ENCODE assay signal across 19 cellular contexts in the genomic region with DNA sequence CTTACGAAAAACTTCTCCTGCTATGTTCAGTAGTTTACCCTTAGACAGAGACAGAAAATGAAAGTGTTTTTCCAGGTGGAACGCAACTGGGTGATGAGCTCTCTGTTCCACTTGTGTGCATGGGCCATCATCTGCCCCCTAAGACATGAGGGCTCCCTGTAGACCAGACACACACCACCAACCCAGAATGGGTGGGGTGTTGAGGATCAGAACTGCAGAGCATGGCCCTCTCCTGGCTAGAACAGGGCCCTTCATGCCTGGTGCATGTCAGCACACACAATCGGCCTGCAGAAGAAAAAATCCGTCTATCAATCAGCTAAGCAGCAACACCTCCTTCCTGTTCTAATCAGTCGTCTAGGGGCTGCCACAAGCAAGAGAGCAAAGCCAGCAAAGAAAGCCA.
A peak's percentile ranks its signal among the peaks of the same experiment; 100 is the strongest.
DNase-seq lines count a peak whose midpoint lies in the region; ATAC-seq and TF ChIP-seq lines count a peak whose summit lies in the region.
"Had no signal": no experiment of that assay in that cellular context is flagged by ENCODE, and none has a peak within 500 bp of the region (broad histone marks: within the 10 kb centered on the region; RNA-seq: fewer than 3 reads in every experiment).

No MANE protein-coding gene starts in this region.

- peak overlapping the region; percentile 14 for H2AFZ ChIP-seq in osteoblast (ENCODE audit: low read length)
- H2AFZ ChIP-seq: hepatocyte had no signal

- H3K27me3 ChIP-seq in osteoblast (ENCODE audit: insufficient read depth, low read length) = no peaks in the 10 kb centered on the region
- H3K27me3 ChIP-seq: breast epithelium, hepatocyte, stomach had no signal

- peak overlapping the region; percentile 99 for H3K27ac ChIP-seq in osteoblast (ENCODE audit: low read depth, low read length)
- H3K27ac ChIP-seq: breast epithelium, hepatocyte, HL-60, prostate gland, stomach had no signal

- H3K4me3 ChIP-seq in osteoblast (ENCODE audit: insufficient read depth, low read length) = no peak overlapping the region
- H3K4me3 ChIP-seq: breast epithelium, hepatocyte, lung, prostate gland, stomach had no signal

- H3K9me3 ChIP-seq in osteoblast (ENCODE audit: low read depth, low read length) = no peaks in the 10 kb centered on the region
- H3K9me3 ChIP-seq: breast epithelium, prostate gland, stomach had no signal

- H4K20me1 ChIP-seq in osteoblast (ENCODE audit: insufficient read depth, low read length) = no peaks in the 10 kb centered on the region

- no peak for TF ChIP-seq CTCF in osteoblast (IDR thresholded peaks at IDR 0.05; ENCODE audit: extremely low read depth, low read depth, low read length)

- peaks cover 54% of the 10 kb centered on the region for H3K4me1 ChIP-seq in osteoblast (ENCODE audit: insufficient read depth, low read length)
- H3K4me1 ChIP-seq: prostate gland had no signal

- H3K79me2 ChIP-seq in osteoblast (ENCODE audit: insufficient read depth, low read length) = no peaks in the 10 kb centered on the region
- H3K79me2 ChIP-seq: hepatocyte had no signal

- DNase-seq in osteoblast (ENCODE audit: insufficient read length, low spot score, missing footprints) (no peak), NCI-H82 (lab: John Stamatoyannopoulos, UW) (no peak), NCI-H2196 treated with DMSO at 0.1 percent for 48 hours (lab: John Stamatoyannopoulos, UW; ENCODE audit: unreplicated experiment) (no peak), NCI-H1436 (lab: John Stamatoyannopoulos, UW) (no peak)
- DNase-seq: activated T-cell treated with anti-CD3 and anti-CD28 coated beads, Interleukin-2, amount 50 U/mL, for 48 hours; H7; stimulated activated CD4-positive, alpha-beta T cell treated with anti-CD3 and anti-CD28 coated beads, Interleukin-2, amount 100 ng/mL, for 24 hours; stomach had no signal

- H3K4me2 ChIP-seq in osteoblast (ENCODE audit: insufficient read depth, low read length) = no peak overlapping the region
- H3K4me2 ChIP-seq: hepatocyte had no signal

- H3K36me3 ChIP-seq in osteoblast (ENCODE audit: insufficient read depth, low read length) = no peaks in the 10 kb centered on the region
- H3K36me3 ChIP-seq: breast epithelium, prostate gland, stomach had no signal

- peak; percentile 37 for ATAC-seq in GM18858 (IDR thresholded peaks at IDR 0.05; ENCODE audit: unreplicated experiment)
- ATAC-seq in GM21515 (IDR thresholded peaks at IDR 0.05; ENCODE audit: unreplicated experiment) = peak; percentile 42
- ATAC-seq in HG03432 (IDR thresholded peaks at IDR 0.05; ENCODE audit: unreplicated experiment) = peak; percentile 64
- ATAC-seq in HG02870 (IDR thresholded peaks at IDR 0.05; ENCODE audit: unreplicated experiment) = no peak
- ATAC-seq: Right ventricle myocardium inferior, WTC11 had no signal
